1 cellular context compared by ENCODE assay signal in the genomic region with DNA sequence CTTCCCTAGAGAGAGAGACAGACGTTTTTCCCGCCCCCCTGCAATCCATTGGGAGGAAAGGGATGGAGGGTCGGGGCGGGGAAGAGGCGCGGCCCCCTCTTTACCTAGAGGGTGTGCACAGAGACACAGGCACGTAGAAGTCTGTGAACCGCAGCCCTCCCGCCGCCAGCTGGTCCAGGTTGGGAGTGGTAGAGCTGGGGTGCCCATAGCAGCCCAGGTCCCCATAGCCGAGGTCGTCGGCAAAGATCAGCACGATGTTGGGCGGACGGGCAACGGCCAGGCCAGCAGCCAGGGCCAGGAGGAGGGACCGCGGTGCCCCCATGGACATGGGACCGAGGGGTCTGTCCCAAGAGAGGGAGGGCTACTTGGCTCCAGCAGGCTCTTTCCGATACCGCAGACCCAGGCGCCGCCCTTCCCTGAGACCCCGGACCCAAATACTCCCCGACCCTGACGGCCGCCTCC.
TF ChIP-seq lines count a peak whose summit lies in the region.

No MANE protein-coding gene starts in this region.

TF ChIP-seq in HepG2, 621 proteins besides CTCF, POLR2A, EP300 and RAD21 (continues in another document):
- TF ChIP-seq ZNF563 (CRISPR knock-in tag; IDR thresholded peaks at IDR 0.05) = peak; percentile 58; the same call in 1 of the 2 replicates
- TF ChIP-seq ZSCAN25 (CRISPR knock-in tag; IDR thresholded peaks at IDR 0.05) = peak; percentile 53; the same call in 1 of the 2 replicates
- TF ChIP-seq KDM5B (CRISPR knock-in tag; IDR thresholded peaks at IDR 0.05; ENCODE audit: borderline replicate concordance) = peak; percentile 25; the same call in 1 of the 2 replicates
- no peak for TF ChIP-seq KDM2A (CRISPR knock-in tag; IDR thresholded peaks at IDR 0.05; ENCODE audit: borderline replicate concordance, low read depth)
- TF ChIP-seq SP5 (CRISPR knock-in tag; IDR thresholded peaks at IDR 0.05; ENCODE audit: borderline replicate concordance, low read depth) = peak; percentile 31; the same call in 1 of the 2 replicates
- TF ChIP-seq RNF2 (conservative IDR thresholded peaks at IDR 0.05; ENCODE audit: low read depth) = peak; percentile 87
- TF ChIP-seq, protein P1, sequence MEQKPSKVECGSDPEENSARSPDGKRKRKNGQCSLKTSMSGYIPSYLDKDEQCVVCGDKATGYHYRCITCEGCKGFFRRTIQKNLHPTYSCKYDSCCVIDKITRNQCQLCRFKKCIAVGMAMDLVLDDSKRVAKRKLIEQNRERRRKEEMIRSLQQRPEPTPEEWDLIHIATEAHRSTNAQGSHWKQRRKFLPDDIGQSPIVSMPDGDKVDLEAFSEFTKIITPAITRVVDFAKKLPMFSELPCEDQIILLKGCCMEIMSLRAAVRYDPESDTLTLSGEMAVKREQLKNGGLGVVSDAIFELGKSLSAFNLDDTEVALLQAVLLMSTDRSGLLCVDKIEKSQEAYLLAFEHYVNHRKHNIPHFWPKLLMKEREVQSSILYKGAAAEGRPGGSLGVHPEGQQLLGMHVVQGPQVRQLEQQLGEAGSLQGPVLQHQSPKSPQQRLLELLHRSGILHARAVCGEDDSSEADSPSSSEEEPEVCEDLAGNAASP (CRISPR knock-in tag; IDR thresholded peaks at IDR 0.05; ENCODE audit: borderline replicate concordance) = no peak; the same call in 1 of the 2 replicates
- TF ChIP-seq, protein P2, sequence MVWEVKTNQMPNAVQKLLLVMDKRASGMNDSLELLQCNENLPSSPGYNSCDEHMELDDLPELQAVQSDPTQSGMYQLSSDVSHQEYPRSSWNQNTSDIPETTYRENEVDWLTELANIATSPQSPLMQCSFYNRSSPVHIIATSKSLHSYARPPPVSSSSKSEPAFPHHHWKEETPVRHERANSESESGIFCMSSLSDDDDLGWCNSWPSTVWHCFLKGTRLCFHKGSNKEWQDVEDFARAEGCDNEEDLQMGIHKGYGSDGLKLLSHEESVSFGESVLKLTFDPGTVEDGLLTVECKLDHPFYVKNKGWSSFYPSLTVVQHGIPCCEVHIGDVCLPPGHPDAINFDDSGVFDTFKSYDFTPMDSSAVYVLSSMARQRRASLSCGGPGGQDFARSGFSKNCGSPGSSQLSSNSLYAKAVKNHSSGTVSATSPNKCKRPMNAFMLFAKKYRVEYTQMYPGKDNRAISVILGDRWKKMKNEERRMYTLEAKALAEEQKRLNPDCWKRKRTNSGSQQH (CRISPR knock-in tag; IDR thresholded peaks at IDR 0.05; ENCODE audit: low read depth) = peak; percentile 67; the same call in 1 of the 2 replicates
- peak; percentile 72; the same call in 1 of the 2 replicates for TF ChIP-seq ZNF777 (CRISPR knock-in tag; IDR thresholded peaks at IDR 0.05)
- TF ChIP-seq ZNF343 (CRISPR knock-in tag; IDR thresholded peaks at IDR 0.05) = peak; percentile 30; the same call in 1 of the 2 replicates
- TF ChIP-seq SP1 (IDR thresholded peaks at IDR 0.05) = no peak
- TF ChIP-seq SP1 (CRISPR knock-in tag; IDR thresholded peaks at IDR 0.05) = peak; percentile 9; the same call in 1 of the 2 replicates
- TF ChIP-seq MEIS2 (CRISPR knock-in tag; IDR thresholded peaks at IDR 0.05) = 0 out of 2 replicates have a peak, but pooled peaks have one; percentile 39
- TF ChIP-seq ZNF598 (CRISPR knock-in tag; IDR thresholded peaks at IDR 0.05; ENCODE audit: borderline replicate concordance) = 0 out of 2 replicates have a peak, but pooled peaks have one; percentile 24
- 0 out of 2 replicates have a peak, but pooled peaks have one; percentile 3 for TF ChIP-seq XBP1 (CRISPR knock-in tag; IDR thresholded peaks at IDR 0.05)
- 0 out of 2 replicates have a peak, but pooled peaks have one; percentile 23 for TF ChIP-seq ZBTB42 (CRISPR knock-in tag; IDR thresholded peaks at IDR 0.05)
- no peak for TF ChIP-seq NRL (CRISPR knock-in tag; IDR thresholded peaks at IDR 0.05; ENCODE audit: borderline replicate concordance)
- TF ChIP-seq, protein P3, sequence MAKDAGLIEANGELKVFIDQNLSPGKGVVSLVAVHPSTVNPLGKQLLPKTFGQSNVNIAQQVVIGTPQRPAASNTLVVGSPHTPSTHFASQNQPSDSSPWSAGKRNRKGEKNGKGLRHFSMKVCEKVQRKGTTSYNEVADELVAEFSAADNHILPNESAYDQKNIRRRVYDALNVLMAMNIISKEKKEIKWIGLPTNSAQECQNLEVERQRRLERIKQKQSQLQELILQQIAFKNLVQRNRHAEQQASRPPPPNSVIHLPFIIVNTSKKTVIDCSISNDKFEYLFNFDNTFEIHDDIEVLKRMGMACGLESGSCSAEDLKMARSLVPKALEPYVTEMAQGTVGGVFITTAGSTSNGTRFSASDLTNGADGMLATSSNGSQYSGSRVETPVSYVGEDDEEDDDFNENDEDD (CRISPR knock-in tag; IDR thresholded peaks at IDR 0.05; ENCODE audit: borderline replicate concordance) = peak; percentile 43; the same call in 1 of the 2 replicates
- TF ChIP-seq XRCC5 (optimal IDR thresholded peaks at IDR 0.05; ENCODE audit: low read length) = no peak
- no peak for TF ChIP-seq FOXA1 (IDR thresholded peaks at IDR 0.05)
- TF ChIP-seq FOXA1 (CRISPR knock-in tag; IDR thresholded peaks at IDR 0.05) = no peak
- TF ChIP-seq, protein P4, sequence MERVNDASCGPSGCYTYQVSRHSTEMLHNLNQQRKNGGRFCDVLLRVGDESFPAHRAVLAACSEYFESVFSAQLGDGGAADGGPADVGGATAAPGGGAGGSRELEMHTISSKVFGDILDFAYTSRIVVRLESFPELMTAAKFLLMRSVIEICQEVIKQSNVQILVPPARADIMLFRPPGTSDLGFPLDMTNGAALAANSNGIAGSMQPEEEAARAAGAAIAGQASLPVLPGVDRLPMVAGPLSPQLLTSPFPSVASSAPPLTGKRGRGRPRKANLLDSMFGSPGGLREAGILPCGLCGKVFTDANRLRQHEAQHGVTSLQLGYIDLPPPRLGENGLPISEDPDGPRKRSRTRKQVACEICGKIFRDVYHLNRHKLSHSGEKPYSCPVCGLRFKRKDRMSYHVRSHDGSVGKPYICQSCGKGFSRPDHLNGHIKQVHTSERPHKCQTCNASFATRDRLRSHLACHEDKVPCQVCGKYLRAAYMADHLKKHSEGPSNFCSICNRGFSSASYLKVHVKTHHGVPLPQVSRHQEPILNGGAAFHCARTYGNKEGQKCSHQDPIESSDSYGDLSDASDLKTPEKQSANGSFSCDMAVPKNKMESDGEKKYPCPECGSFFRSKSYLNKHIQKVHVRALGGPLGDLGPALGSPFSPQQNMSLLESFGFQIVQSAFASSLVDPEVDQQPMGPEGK (CRISPR knock-in tag; IDR thresholded peaks at IDR 0.05) = peak; percentile 28; the same call in 1 of the 2 replicates
- no peak for TF ChIP-seq REPIN1 (CRISPR knock-in tag; IDR thresholded peaks at IDR 0.05; ENCODE audit: borderline replicate concordance, low read depth)
- TF ChIP-seq NCOA5 (CRISPR knock-in tag; IDR thresholded peaks at IDR 0.05) = no peak
- TF ChIP-seq, protein P5, sequence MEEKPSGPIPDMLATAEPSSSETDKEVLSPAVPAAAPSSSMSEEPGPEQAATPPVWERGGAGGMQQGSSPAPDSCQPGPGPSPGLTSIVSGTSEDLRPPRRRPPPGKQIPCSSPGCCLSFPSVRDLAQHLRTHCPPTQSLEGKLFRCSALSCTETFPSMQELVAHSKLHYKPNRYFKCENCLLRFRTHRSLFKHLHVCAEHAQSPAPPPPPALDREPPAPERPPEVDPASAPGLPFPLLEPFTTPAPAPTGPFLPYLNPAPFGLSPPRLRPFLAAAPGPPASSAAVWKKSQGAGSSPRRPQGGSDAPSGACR (CRISPR knock-in tag; IDR thresholded peaks at IDR 0.05) = 0 out of 2 replicates have a peak, but pooled peaks have one; percentile 17
- TF ChIP-seq, protein P6, sequence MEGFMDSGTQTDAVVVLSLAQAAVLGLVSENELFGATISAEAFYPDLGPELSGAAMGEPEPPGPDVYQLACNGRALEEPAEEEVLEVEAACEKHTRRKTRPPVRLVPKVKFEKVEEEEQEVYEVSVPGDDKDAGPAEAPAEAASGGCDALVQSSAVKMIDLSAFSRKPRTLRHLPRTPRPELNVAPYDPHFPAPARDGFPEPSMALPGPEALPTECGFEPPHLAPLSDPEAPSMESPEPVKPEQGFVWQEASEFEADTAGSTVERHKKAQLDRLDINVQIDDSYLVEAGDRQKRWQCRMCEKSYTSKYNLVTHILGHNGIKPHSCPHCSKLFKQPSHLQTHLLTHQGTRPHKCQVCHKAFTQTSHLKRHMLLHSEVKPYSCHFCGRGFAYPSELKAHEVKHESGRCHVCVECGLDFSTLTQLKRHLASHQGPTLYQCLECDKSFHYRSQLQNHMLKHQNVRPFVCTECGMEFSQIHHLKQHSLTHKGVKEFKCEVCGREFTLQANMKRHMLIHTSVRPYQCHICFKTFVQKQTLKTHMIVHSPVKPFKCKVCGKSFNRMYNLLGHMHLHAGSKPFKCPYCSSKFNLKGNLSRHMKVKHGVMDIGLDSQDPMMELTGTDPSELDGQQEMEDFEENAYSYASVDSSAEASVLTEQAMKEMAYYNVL (CRISPR knock-in tag; IDR thresholded peaks at IDR 0.05; ENCODE audit: borderline replicate concordance) = peak; percentile 28; the same call in 1 of the 2 replicates
- no peak for TF ChIP-seq ZNF572 (CRISPR knock-in tag; IDR thresholded peaks at IDR 0.05)
- peak; percentile 19 for TF ChIP-seq AGO2 (optimal IDR thresholded peaks at IDR 0.05; ENCODE audit: low read depth, low read length)
- TF ChIP-seq ZNF558 (CRISPR knock-in tag; IDR thresholded peaks at IDR 0.05; ENCODE audit: borderline replicate concordance) = 0 out of 2 replicates have a peak, but pooled peaks have one; percentile 8
- no peak for TF ChIP-seq HNRNPL (IDR thresholded peaks at IDR 0.05; ENCODE audit: low read depth, low read length)
- TF ChIP-seq CAMTA2 (CRISPR knock-in tag; IDR thresholded peaks at IDR 0.05; ENCODE audit: borderline replicate concordance) = peak; percentile 41; the same call in 1 of the 2 replicates
- 0 out of 2 replicates have a peak, but pooled peaks have one; percentile 14 for TF ChIP-seq BORCS8-MEF2B (CRISPR knock-in tag; IDR thresholded peaks at IDR 0.05)
- no peak for TF ChIP-seq SOX13 (IDR thresholded peaks at IDR 0.05)
- 0 out of 4 replicates have a peak, but pooled peaks of 1 of the 2 experiments have one; percentile 0 for TF ChIP-seq SOX13 (CRISPR knock-in tag; conservative IDR thresholded peaks at IDR 0.05 in 1 of 2, IDR thresholded peaks at IDR 0.05 in 1 of 2)
- 0 out of 2 replicates have a peak, but pooled peaks have one; percentile 17 for TF ChIP-seq NCOA1 (CRISPR knock-in tag; IDR thresholded peaks at IDR 0.05)
- 0 out of 2 replicates have a peak, but pooled peaks have one; percentile 76 for TF ChIP-seq ZNF552 (CRISPR knock-in tag; IDR thresholded peaks at IDR 0.05; ENCODE audit: borderline replicate concordance)
- TF ChIP-seq ZNF367 (CRISPR knock-in tag; IDR thresholded peaks at IDR 0.05; ENCODE audit: borderline replicate concordance) = 0 out of 2 replicates have a peak, but pooled peaks have one; percentile 43
- TF ChIP-seq SPEN (CRISPR knock-in tag; IDR thresholded peaks at IDR 0.05; ENCODE audit: low read depth) = peak; percentile 11
- TF ChIP-seq, protein P7, sequence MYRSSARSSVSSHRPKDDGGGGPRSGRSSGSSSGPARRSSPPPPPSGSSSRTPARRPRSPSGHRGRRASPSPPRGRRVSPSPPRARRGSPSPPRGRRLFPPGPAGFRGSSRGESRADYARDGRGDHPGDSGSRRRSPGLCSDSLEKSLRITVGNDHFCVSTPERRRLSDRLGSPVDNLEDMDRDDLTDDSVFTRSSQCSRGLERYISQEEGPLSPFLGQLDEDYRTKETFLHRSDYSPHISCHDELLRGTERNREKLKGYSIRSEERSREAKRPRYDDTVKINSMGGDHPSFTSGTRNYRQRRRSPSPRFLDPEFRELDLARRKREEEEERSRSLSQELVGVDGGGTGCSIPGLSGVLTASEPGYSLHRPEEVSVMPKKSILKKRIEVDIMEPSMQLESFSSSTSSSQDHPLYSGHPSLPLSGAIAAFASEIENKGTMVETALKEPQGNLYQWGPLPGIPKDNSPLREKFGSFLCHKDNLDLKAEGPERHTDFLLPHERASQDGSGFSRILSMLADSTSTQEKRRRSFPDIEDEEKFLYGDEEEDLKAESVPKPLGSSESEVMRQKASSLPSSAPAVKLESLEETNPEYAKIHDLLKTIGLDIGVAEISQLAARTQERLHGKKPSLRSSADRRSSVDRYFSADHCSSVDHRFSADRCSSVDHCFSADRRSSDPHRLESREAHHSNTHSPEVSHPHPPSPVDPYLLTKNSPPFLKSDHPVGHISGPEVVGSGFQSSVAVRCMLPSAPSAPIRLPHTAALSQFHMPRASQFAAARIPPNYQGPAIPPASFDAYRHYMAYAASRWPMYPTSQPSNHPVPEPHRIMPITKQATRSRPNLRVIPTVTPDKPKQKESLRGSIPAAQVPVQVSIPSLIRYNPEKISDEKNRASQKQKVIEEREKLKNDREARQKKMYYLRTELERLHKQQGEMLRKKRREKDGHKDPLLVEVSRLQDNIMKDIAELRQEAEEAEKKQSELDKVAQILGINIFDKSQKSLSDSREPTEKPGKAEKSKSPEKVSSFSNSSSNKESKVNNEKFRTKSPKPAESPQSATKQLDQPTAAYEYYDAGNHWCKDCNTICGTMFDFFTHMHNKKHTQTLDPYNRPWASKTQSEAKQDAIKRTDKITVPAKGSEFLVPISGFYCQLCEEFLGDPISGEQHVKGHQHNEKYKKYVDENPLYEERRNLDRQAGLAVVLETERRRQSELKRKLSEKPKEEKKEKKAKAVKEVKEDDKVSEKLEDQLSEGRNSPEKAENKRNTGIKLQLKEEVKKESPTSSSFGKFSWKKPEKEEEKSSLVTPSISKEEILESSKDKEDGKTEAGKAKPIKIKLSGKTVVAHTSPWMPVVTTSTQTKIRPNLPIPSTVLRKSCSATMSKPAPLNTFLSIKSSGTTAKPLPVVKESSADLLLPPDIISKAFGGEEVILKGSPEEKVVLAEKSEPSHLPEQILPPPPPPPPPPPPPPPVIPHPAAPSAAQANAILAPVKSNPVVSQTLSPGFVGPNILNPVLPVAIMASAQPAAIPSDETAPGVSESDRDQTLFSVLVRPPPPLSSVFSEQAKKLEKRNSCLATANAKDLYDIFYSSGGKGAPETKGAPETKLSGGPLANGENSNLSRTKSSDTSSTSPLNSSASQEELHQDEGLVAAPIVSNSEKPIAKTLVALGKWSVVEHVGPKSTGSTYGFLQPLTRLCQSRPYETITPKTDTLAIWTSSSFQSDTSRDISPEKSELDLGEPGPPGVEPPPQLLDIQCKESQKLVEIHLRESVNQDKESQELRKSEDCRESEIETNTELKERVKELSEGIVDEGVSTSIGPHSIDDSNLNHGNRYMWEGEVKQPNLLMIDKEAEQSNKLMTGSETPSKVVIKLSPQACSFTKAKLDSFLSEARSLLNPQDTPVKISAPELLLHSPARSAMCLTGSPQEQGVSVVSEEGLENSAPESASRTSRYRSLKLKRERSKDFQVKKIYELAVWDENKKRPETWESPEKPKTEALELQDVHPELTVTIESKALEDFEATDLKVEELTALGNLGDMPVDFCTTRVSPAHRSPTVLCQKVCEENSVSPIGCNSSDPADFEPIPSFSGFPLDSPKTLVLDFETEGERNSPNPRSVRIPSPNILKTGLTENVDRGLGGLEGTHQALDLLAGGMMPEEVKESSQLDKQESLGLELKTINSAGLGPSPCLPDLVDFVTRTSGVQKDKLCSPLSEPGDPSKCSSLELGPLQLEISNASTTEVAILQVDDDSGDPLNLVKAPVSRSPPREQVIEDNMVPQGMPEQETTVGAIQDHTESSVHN (CRISPR knock-in tag; IDR thresholded peaks at IDR 0.05) = peak; percentile 32; the same call in 1 of the 2 replicates
